ENCODE assay signal across 1 cellular context in the genomic region with DNA sequence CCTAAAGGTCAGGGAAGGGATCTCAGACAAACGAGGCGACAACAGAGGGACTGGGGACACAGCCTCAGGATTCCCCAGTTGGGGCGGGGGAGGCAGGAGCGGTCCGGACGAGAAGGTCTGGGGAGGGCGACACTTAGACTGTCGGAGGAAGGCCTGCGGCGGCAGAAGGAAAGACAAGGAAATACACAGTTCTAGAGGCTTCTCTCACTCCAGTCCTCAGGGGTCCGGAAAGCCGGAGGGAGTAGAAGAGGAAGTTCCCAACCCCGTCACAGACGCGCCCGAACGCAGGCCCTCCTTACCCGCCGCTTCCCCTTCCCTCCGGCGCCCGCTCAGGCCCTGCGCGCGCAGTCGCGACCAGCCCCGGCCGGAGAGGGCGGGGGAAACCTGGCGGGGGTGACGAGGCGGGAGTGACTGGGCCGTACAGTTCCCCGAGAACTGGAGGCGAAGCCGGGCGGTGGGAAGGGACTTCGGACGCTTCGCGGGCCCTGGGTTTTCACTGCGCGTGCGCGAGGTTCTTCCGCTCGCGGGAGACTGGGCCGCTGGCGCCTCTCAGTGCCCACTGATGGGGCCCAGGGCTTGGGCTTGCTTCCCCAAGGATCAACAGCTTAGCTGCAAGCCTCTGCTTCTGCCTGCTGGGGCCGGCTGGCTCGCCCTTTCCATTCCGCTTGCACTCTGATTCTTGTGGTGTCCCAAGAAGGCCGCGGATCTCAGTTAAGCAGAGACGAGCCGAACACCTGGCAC.
TF ChIP-seq lines count a peak whose summit lies in the region.

A gene (minus strand): TSS at position 356 of the 741 bp plus-strand sequence. CDS start 4,242 bp downstream, outside the sequence.

TF ChIP-seq in GM12878, 131 proteins besides CTCF, POLR2A, EP300 and RAD21 (continued from another document and continues in another):
- TF ChIP-seq, protein P1, sequence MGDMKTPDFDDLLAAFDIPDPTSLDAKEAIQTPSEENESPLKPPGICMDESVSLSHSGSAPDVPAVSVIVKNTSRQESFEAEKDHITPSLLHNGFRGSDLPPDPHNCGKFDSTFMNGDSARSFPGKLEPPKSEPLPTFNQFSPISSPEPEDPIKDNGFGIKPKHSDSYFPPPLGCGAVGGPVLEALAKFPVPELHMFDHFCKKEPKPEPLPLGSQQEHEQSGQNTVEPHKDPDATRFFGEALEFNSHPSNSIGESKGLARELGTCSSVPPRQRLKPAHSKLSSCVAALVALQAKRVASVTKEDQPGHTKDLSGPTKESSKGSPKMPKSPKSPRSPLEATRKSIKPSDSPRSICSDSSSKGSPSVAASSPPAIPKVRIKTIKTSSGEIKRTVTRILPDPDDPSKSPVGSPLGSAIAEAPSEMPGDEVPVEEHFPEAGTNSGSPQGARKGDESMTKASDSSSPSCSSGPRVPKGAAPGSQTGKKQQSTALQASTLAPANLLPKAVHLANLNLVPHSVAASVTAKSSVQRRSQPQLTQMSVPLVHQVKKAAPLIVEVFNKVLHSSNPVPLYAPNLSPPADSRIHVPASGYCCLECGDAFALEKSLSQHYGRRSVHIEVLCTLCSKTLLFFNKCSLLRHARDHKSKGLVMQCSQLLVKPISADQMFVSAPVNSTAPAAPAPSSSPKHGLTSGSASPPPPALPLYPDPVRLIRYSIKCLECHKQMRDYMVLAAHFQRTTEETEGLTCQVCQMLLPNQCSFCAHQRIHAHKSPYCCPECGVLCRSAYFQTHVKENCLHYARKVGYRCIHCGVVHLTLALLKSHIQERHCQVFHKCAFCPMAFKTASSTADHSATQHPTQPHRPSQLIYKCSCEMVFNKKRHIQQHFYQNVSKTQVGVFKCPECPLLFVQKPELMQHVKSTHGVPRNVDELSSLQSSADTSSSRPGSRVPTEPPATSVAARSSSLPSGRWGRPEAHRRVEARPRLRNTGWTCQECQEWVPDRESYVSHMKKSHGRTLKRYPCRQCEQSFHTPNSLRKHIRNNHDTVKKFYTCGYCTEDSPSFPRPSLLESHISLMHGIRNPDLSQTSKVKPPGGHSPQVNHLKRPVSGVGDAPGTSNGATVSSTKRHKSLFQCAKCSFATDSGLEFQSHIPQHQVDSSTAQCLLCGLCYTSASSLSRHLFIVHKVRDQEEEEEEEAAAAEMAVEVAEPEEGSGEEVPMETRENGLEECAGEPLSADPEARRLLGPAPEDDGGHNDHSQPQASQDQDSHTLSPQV (IDR thresholded peaks at IDR 0.05) = no peak
- TF ChIP-seq BRCA1 (IDR thresholded peaks at IDR 0.05; ENCODE audit: low read depth, low read length) (no peak), HDAC2 (IDR thresholded peaks at IDR 0.05) (no peak), STAT1 (conservative IDR thresholded peaks at IDR 0.05) (0 out of 2 replicates have a peak, but pooled peaks have one; percentile 76), HDGF (IDR thresholded peaks at IDR 0.05) (peak; percentile 90), ESRRA (IDR thresholded peaks at IDR 0.05; ENCODE audit: low read length) (0 out of 2 replicates have a peak, but pooled peaks have one; percentile 45), IRF4 (IDR thresholded peaks at IDR 0.05; ENCODE audit: low read depth, low read length) (0 out of 2 replicates have a peak, but pooled peaks have one; percentile 39), ETV6 (conservative IDR thresholded peaks at IDR 0.05 in 1 of 2, IDR thresholded peaks at IDR 0.05 in 1 of 2; ENCODE audit: borderline replicate concordance in 1 of 2, low read depth in 1 of 2) (0 out of 4 replicates have a peak, but pooled peaks of 1 of the 2 experiments have one; percentile 46), MYB (IDR thresholded peaks at IDR 0.05; ENCODE audit: borderline replicate concordance, low read depth, low read length) (no peak), IKZF2 (IDR thresholded peaks at IDR 0.05) (peak; percentile 73 to 76), DPF2 (IDR thresholded peaks at IDR 0.05) (peak; percentile 53; the same call in 1 of the 2 replicates), SMAD5 (IDR thresholded peaks at IDR 0.05; ENCODE audit: low read depth) (peak; percentile 68; the same call in 1 of the 2 replicates), ASH2L (IDR thresholded peaks at IDR 0.05; ENCODE audit: borderline replicate concordance, low read depth) (no peak), GATAD2B (conservative IDR thresholded peaks at IDR 0.05; ENCODE audit: low read depth) (no peak; the same call in 1 of the 2 replicates), CBX3 (IDR thresholded peaks at IDR 0.05; ENCODE audit: borderline replicate concordance, low read depth) (no peak), POLR2AphosphoS5 (IDR thresholded peaks at IDR 0.05; ENCODE audit: low read length) (peak; percentile 92), BMI1 (IDR thresholded peaks at IDR 0.05; ENCODE audit: borderline replicate concordance) (no peak), ZBED1 (IDR thresholded peaks at IDR 0.05; ENCODE audit: borderline replicate concordance) (peak; percentile 42; the same call in 1 of the 2 replicates), RUNX3 (IDR thresholded peaks at IDR 0.05; ENCODE audit: low read length) (no peak), MTA3 (IDR thresholded peaks at IDR 0.05; ENCODE audit: borderline replicate concordance, low read length) (no peak), RAD51 (IDR thresholded peaks at IDR 0.05) (no peak), TAF1 (IDR thresholded peaks at IDR 0.05; ENCODE audit: borderline replicate concordance, low read depth, low read length) (peak; percentile 79), CBFB (IDR thresholded peaks at IDR 0.05; ENCODE audit: low read depth) (no peak), ZNF384 (IDR thresholded peaks at IDR 0.05; ENCODE audit: borderline replicate concordance, low read depth, low read length) (no peak), BHLHE40 (IDR thresholded peaks at IDR 0.05; ENCODE audit: borderline replicate concordance in 1 of 2, low read depth in 2 of 2, low read length in 1 of 2) (peak; percentile 16 to 51; a peak in 2 of 4 replicates), SPI1 (IDR thresholded peaks at IDR 0.05; ENCODE audit: borderline replicate concordance, insufficient read depth, low read depth, low read length) (peak; percentile 74), MXI1 (IDR thresholded peaks at IDR 0.05; ENCODE audit: low read depth, low read length) (peak; percentile 71), EZH2 (IDR thresholded peaks at IDR 0.05; ENCODE audit: borderline replicate concordance, control insufficient read depth, low read depth, low read length) (no peak), MEF2A (IDR thresholded peaks at IDR 0.05; ENCODE audit: insufficient read depth, low read depth, low read length) (0 out of 2 replicates have a peak, but pooled peaks have one; percentile 21), BACH1 (IDR thresholded peaks at IDR 0.05; ENCODE audit: borderline replicate concordance) (peak; percentile 77), IKZF1 (conservative IDR thresholded peaks at IDR 0.05) (peak; percentile 93), NBN (IDR thresholded peaks at IDR 0.05) (peak; percentile 63), RFX5 (IDR thresholded peaks at IDR 0.05; ENCODE audit: low read depth, low read length) (no peak)
- TF ChIP-seq, protein P2, sequence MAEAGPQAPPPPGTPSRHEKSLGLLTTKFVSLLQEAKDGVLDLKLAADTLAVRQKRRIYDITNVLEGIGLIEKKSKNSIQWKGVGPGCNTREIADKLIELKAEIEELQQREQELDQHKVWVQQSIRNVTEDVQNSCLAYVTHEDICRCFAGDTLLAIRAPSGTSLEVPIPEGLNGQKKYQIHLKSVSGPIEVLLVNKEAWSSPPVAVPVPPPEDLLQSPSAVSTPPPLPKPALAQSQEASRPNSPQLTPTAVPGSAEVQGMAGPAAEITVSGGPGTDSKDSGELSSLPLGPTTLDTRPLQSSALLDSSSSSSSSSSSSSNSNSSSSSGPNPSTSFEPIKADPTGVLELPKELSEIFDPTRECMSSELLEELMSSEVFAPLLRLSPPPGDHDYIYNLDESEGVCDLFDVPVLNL (IDR thresholded peaks at IDR 0.05; ENCODE audit: low read depth, low read length) = no peak
- TF ChIP-seq, protein P3, sequence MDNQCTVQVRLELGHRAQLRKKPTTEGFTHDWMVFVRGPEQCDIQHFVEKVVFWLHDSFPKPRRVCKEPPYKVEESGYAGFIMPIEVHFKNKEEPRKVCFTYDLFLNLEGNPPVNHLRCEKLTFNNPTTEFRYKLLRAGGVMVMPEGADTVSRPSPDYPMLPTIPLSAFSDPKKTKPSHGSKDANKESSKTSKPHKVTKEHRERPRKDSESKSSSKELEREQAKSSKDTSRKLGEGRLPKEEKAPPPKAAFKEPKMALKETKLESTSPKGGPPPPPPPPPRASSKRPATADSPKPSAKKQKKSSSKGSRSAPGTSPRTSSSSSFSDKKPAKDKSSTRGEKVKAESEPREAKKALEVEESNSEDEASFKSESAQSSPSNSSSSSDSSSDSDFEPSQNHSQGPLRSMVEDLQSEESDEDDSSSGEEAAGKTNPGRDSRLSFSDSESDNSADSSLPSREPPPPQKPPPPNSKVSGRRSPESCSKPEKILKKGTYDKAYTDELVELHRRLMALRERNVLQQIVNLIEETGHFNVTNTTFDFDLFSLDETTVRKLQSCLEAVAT (IDR thresholded peaks at IDR 0.05) = peak; percentile 89
- TF ChIP-seq, protein P4, sequence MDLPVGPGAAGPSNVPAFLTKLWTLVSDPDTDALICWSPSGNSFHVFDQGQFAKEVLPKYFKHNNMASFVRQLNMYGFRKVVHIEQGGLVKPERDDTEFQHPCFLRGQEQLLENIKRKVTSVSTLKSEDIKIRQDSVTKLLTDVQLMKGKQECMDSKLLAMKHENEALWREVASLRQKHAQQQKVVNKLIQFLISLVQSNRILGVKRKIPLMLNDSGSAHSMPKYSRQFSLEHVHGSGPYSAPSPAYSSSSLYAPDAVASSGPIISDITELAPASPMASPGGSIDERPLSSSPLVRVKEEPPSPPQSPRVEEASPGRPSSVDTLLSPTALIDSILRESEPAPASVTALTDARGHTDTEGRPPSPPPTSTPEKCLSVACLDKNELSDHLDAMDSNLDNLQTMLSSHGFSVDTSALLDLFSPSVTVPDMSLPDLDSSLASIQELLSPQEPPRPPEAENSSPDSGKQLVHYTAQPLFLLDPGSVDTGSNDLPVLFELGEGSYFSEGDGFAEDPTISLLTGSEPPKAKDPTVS (IDR thresholded peaks at IDR 0.05; ENCODE audit: low read depth, low read length) = no peak
- TF ChIP-seq, protein P5, sequence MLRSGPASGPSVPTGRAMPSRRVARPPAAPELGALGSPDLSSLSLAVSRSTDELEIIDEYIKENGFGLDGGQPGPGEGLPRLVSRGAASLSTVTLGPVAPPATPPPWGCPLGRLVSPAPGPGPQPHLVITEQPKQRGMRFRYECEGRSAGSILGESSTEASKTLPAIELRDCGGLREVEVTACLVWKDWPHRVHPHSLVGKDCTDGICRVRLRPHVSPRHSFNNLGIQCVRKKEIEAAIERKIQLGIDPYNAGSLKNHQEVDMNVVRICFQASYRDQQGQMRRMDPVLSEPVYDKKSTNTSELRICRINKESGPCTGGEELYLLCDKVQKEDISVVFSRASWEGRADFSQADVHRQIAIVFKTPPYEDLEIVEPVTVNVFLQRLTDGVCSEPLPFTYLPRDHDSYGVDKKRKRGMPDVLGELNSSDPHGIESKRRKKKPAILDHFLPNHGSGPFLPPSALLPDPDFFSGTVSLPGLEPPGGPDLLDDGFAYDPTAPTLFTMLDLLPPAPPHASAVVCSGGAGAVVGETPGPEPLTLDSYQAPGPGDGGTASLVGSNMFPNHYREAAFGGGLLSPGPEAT (IDR thresholded peaks at IDR 0.05; ENCODE audit: low read depth) = peak; percentile 72; the same call in 1 of the 2 replicates
- TF ChIP-seq, protein P6, sequence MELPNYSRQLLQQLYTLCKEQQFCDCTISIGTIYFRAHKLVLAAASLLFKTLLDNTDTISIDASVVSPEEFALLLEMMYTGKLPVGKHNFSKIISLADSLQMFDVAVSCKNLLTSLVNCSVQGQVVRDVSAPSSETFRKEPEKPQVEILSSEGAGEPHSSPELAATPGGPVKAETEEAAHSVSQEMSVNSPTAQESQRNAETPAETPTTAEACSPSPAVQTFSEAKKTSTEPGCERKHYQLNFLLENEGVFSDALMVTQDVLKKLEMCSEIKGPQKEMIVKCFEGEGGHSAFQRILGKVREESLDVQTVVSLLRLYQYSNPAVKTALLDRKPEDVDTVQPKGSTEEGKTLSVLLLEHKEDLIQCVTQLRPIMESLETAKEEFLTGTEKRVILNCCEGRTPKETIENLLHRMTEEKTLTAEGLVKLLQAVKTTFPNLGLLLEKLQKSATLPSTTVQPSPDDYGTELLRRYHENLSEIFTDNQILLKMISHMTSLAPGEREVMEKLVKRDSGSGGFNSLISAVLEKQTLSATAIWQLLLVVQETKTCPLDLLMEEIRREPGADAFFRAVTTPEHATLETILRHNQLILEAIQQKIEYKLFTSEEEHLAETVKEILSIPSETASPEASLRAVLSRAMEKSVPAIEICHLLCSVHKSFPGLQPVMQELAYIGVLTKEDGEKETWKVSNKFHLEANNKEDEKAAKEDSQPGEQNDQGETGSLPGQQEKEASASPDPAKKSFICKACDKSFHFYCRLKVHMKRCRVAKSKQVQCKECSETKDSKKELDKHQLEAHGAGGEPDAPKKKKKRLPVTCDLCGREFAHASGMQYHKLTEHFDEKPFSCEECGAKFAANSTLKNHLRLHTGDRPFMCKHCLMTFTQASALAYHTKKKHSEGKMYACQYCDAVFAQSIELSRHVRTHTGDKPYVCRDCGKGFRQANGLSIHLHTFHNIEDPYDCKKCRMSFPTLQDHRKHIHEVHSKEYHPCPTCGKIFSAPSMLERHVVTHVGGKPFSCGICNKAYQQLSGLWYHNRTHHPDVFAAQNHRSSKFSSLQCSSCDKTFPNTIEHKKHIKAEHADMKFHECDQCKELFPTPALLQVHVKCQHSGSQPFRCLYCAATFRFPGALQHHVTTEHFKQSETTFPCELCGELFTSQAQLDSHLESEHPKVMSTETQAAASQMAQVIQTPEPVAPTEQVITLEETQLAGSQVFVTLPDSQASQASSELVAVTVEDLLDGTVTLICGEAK (IDR thresholded peaks at IDR 0.05; ENCODE audit: borderline replicate concordance) = no peak
- TF ChIP-seq, protein P7, sequence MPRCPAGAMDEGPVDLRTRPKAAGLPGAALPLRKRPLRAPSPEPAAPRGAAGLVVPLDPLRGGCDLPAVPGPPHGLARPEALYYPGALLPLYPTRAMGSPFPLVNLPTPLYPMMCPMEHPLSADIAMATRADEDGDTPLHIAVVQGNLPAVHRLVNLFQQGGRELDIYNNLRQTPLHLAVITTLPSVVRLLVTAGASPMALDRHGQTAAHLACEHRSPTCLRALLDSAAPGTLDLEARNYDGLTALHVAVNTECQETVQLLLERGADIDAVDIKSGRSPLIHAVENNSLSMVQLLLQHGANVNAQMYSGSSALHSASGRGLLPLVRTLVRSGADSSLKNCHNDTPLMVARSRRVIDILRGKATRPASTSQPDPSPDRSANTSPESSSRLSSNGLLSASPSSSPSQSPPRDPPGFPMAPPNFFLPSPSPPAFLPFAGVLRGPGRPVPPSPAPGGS (IDR thresholded peaks at IDR 0.05; ENCODE audit: borderline replicate concordance, insufficient read depth, low read depth, low read length, poor library complexity, severe bottlenecking) = no peak
- TF ChIP-seq, protein P8, sequence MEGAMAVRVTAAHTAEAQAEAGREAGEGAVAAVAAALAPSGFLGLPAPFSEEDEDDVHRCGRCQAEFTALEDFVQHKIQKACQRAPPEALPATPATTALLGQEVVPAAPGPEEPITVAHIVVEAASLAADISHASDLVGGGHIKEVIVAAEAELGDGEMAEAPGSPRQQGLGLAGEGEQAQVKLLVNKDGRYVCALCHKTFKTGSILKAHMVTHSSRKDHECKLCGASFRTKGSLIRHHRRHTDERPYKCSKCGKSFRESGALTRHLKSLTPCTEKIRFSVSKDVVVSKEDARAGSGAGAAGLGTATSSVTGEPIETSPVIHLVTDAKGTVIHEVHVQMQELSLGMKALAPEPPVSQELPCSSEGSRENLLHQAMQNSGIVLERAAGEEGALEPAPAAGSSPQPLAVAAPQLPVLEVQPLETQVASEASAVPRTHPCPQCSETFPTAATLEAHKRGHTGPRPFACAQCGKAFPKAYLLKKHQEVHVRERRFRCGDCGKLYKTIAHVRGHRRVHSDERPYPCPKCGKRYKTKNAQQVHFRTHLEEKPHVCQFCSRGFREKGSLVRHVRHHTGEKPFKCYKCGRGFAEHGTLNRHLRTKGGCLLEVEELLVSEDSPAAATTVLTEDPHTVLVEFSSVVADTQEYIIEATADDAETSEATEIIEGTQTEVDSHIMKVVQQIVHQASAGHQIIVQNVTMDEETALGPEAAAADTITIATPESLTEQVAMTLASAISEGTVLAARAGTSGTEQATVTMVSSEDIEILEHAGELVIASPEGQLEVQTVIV (IDR thresholded peaks at IDR 0.05; ENCODE audit: borderline replicate concordance, partially characterized antibody) = no peak
